In genomic region chr11:116312560-116313340, GRCh38 we compare ENCODE assay signal across 8 cellular contexts.
DNase-seq lines count a peak whose midpoint lies in the region; ATAC-seq, FAIRE-seq and TF ChIP-seq lines count a peak whose summit lies in the region.

No MANE protein-coding gene starts in this region.

- ATAC-seq in HG02610 (IDR thresholded peaks at IDR 0.05; ENCODE audit: unreplicated experiment): no peak

- H4K8ac ChIP-seq in H1 (ENCODE audit: extremely low read depth, insufficient read depth, low read length): peak overlapping the region; percentile 73; the same call in 1 of the 2 replicates

- H3K23ac ChIP-seq in H1 (ENCODE audit: insufficient read length): no peak overlapping the region

- peaks cover 36% of the 10 kb centered on the region for H3K4me1 Mint-ChIP-seq in neural progenitor cell
- no peaks in the 10 kb centered on the region for H3K4me1 Mint-ChIP-seq in activated T-helper 1 cell treated with anti-CD3 and anti-CD28 coated beads, Interleukin-12 subunit alpha, Interleukin-12 subunit beta, Interleukin-2, Interleukin-4 antibody, amounts not matched to agents 30 ng/mL and 10 ng/mL and 1 ng/mL, durations not matched to agents 14 hours and 24 hours and 36 hours (ENCODE audit: low read depth)

- intact Hi-C loops in activated T-helper 1 cell treated with anti-CD3 and anti-CD28 coated beads, Interleukin-12 subunit alpha, Interleukin-12 subunit beta, Interleukin-2, Interleukin-4 antibody, amounts not matched to agents 30 ng/mL and 10 ng/mL and 1 ng/mL, durations not matched to agents 14 hours and 24 hours and 36 hours (cut with micrococcal nuclease): no loop called here

- no peak for TF ChIP-seq EP300 in H1 (IDR thresholded peaks at IDR 0.05; ENCODE audit: borderline replicate concordance in 1 of 2, low read depth in 2 of 2, low read length in 2 of 2)

- no peak overlapping the region for H4K91ac ChIP-seq in H1 (replicated peaks; ENCODE audit: insufficient read length, low read length)

- H3K79me2 ChIP-seq in H1 (ENCODE audit: control insufficient read depth in 1 of 2, insufficient read depth in 2 of 2, low read length in 2 of 2): no peaks in the 10 kb centered on the region
- H3K79me2 ChIP-seq in neural progenitor cell (ENCODE audit: low read depth): no peaks in the 10 kb centered on the region
- H3K79me2 ChIP-seq in smooth muscle cell (ENCODE audit: low read depth): no peaks in the 10 kb centered on the region

- H3K4me3 ChIP-seq in H1 (ENCODE audit: extremely low read depth in 1 of 4, insufficient read depth in 2 of 4, low read depth in 3 of 4, low read length in 4 of 4) (no peak overlapping the region), neural progenitor cell (no peak overlapping the region), smooth muscle cell (no peak overlapping the region)

- no peak overlapping the region for H2AK5ac ChIP-seq in H1 (ENCODE audit: low read depth, low read length)

- POLR2A ChIA-PET in H1 (lab: Charles Lee; ENCODE audit: partially characterized antibody): interaction anchor here (0.6 kb wide), 1 partner anchor 227 kb away, joined by 3 read pairs; no protein-coding TSS in a partner anchor

- no peak overlapping the region for H3K9ac ChIP-seq in H1 (replicated peaks in 1 of 4; ENCODE audit: extremely low read depth in 1 of 4, low read depth in 3 of 4, low read length in 3 of 4)
- H3K9ac ChIP-seq in neural progenitor cell: no peak overlapping the region
- no peak overlapping the region for H3K9ac ChIP-seq in smooth muscle cell (ENCODE audit: low read depth)

- peaks cover 0 to 1% of the 10 kb centered on the region in 2 experiments for H4K20me1 ChIP-seq in H1 (replicated peaks in 1 of 2; ENCODE audit: control insufficient read depth in 1 of 2, insufficient read depth in 2 of 2, low read length in 2 of 2)
- H4K20me1 ChIP-seq in neural progenitor cell (ENCODE audit: low read depth): no peaks in the 10 kb centered on the region
- no peaks in the 10 kb centered on the region for H4K20me1 ChIP-seq in smooth muscle cell (ENCODE audit: low read depth)

- peaks cover 4% of the 10 kb centered on the region for H3K9me3 Mint-ChIP-seq in neural progenitor cell
- H3K9me3 Mint-ChIP-seq in activated T-helper 1 cell treated with anti-CD3 and anti-CD28 coated beads, Interleukin-12 subunit alpha, Interleukin-12 subunit beta, Interleukin-2, Interleukin-4 antibody, amounts not matched to agents 30 ng/mL and 10 ng/mL and 1 ng/mL, durations not matched to agents 14 hours and 24 hours and 36 hours: peaks cover 4% of the 10 kb centered on the region

- 90% methylated on average over 13 of the region's 13 CpGs; no CpG with 5 or more reads in 1 of the 2 experiments for WGBS in H1 (ENCODE audit: extremely low coverage in 1 of 2, insufficient coverage in 1 of 2, insufficient read length in 1 of 2, insufficient replicate concordance in 2 of 2, low coverage in 1 of 2, low lambda C conversion rate in 2 of 2, missing lambda C conversion rate in 1 of 2), 2 experiments
- 57% methylated on average over 13 of the region's 13 CpGs for WGBS in smooth muscle cell (ENCODE audit: low lambda C conversion rate)

- no peak overlapping the region for H3K27ac ChIP-seq in H1 (ENCODE audit: low read depth, low read length)
- no peak overlapping the region for H3K27ac ChIP-seq in neural progenitor cell
- H3K27ac ChIP-seq in smooth muscle cell (ENCODE audit: low read depth): no peak overlapping the region

- H3K36me3 Mint-ChIP-seq in neural progenitor cell: no peaks in the 10 kb centered on the region
- H3K36me3 Mint-ChIP-seq in activated T-helper 1 cell treated with anti-CD3 and anti-CD28 coated beads, Interleukin-12 subunit alpha, Interleukin-12 subunit beta, Interleukin-2, Interleukin-4 antibody, amounts not matched to agents 30 ng/mL and 10 ng/mL and 1 ng/mL, durations not matched to agents 14 hours and 24 hours and 36 hours (ENCODE audit: low read depth): no peaks in the 10 kb centered on the region

- no peak overlapping the region for H3K56ac ChIP-seq in H1 (replicated peaks; ENCODE audit: insufficient read length, low read depth, low read length)

- H2BK12ac ChIP-seq in H1 (ENCODE audit: low read depth, low read length): no peak overlapping the region

- H3K23me2 ChIP-seq in H1 (ENCODE audit: low read depth, low read length): no peaks in the 10 kb centered on the region

- TF ChIP-seq RAD21 in H1 (IDR thresholded peaks at IDR 0.05 in 1 of 2, conservative IDR thresholded peaks at IDR 0.05 in 1 of 2; ENCODE audit: low read depth in 2 of 2, low read length in 2 of 2): no peak

- no peak overlapping the region for H4K5ac ChIP-seq in H1 (ENCODE audit: insufficient read length, low read depth, low read length)

- H3K27me3 ChIP-seq in H1 (replicated peaks in 1 of 4; ENCODE audit: control insufficient read depth in 3 of 4, extremely low read depth in 1 of 4, insufficient read depth in 3 of 4, low read length in 3 of 4) (no peaks in the 10 kb centered on the region), neural progenitor cell (no peaks in the 10 kb centered on the region), smooth muscle cell (ENCODE audit: low read depth) (no peaks in the 10 kb centered on the region)

- no peak overlapping the region for H2BK120ac ChIP-seq in H1 (replicated peaks; ENCODE audit: low read depth, low read length)

- H3K9me3 ChIP-seq in H1 (ENCODE audit: insufficient read depth in 2 of 2, low read depth in 1 of 2, low read length in 1 of 2) (no peaks in the 10 kb centered on the region), neural progenitor cell (ENCODE audit: low read depth) (no peaks in the 10 kb centered on the region), smooth muscle cell (replicated peaks; ENCODE audit: low read depth) (no peaks in the 10 kb centered on the region)

- no peaks in the 10 kb centered on the region for H3K79me1 ChIP-seq in H1 (ENCODE audit: low read depth, low read length)

- H3K4me2 ChIP-seq in H1 (ENCODE audit: insufficient read depth in 1 of 2, low read depth in 2 of 2, low read length in 2 of 2): no peak overlapping the region
- peak overlapping the region; percentile 50 for H3K4me2 ChIP-seq in neural progenitor cell
- no peak overlapping the region for H3K4me2 ChIP-seq in smooth muscle cell

- no peak for TF ChIP-seq CTCF in H1 (IDR thresholded peaks at IDR 0.05; ENCODE audit: control extremely low read depth in 1 of 3, insufficient read depth in 1 of 3, low read depth in 1 of 3, low read length in 3 of 3)
- no peak for TF ChIP-seq CTCF in neural progenitor cell (IDR thresholded peaks at IDR 0.05)
- TF ChIP-seq CTCF in smooth muscle cell (IDR thresholded peaks at IDR 0.05; ENCODE audit: borderline replicate concordance, insufficient read depth, poor library complexity, severe bottlenecking): no peak

- H3K4me3 Mint-ChIP-seq in neural progenitor cell: no peak overlapping the region
- H3K4me3 Mint-ChIP-seq in activated T-helper 1 cell treated with anti-CD3 and anti-CD28 coated beads, Interleukin-12 subunit alpha, Interleukin-12 subunit beta, Interleukin-2, Interleukin-4 antibody, amounts not matched to agents 30 ng/mL and 10 ng/mL and 1 ng/mL, durations not matched to agents 14 hours and 24 hours and 36 hours: no peak overlapping the region

- FAIRE-seq in H1 (lab: Jason Lieb, UNC): no peak

- H3K18ac ChIP-seq in H1 (ENCODE audit: extremely low read depth, low read length): no peak overlapping the region

- DNase-seq in DMS153 treated with DMSO at 0.1 percent for 48 hours (lab: John Stamatoyannopoulos, UW; ENCODE audit: unreplicated experiment): peak; percentile 86
- peak; percentile 92 to 96 for DNase-seq in NCI-H446 (lab: John Stamatoyannopoulos, UW)
- peak in 1 of 2 experiments; percentile 44 for DNase-seq in H1 (ENCODE audit: low read depth in 1 of 2, low spot score in 2 of 2)
- DNase-seq in neural progenitor cell (ENCODE audit: low spot score): peak; percentile 42
- DNase-seq in activated T-helper 1 cell treated with anti-CD3 and anti-CD28 coated beads, Interleukin-12 subunit alpha, Interleukin-12 subunit beta, Interleukin-2, Interleukin-4 antibody, amounts not matched to agents 30 ng/mL and 10 ng/mL and 1 ng/mL, durations not matched to agents 14 hours and 24 hours and 36 hours (ENCODE audit: low spot score): no peak
- DNase-seq in HuH-7 (ENCODE audit: low spot score): no peak
- no peak for DNase-seq in smooth muscle cell (lab: John Stamatoyannopoulos, UW; ENCODE audit: unreplicated experiment)

- H3F3A ChIP-seq in neural progenitor cell (ENCODE audit: low read depth) (no peaks in the 10 kb centered on the region), smooth muscle cell (ENCODE audit: low read depth) (no peaks in the 10 kb centered on the region)

- no peak overlapping the region; the same call in 1 of the 2 replicates for H2BK15ac ChIP-seq in H1 (ENCODE audit: low read length)

- CTCF ChIA-PET in H1 (lab: Charles Lee; ENCODE audit: partially characterized antibody): interaction anchor here (0.5 to 2.5 kb wide), 10 partner anchors 12 to 337 kb away, joined by 3 to 10 read pairs (median 3); no protein-coding TSS in a partner anchor

- no peak overlapping the region for H3K4ac ChIP-seq in H1 (replicated peaks; ENCODE audit: insufficient read length, low read depth, low read length)

- H3K36me3 ChIP-seq in H1 (ENCODE audit: control insufficient read depth in 2 of 4, insufficient read depth in 4 of 4, low read length in 3 of 4): no peaks in the 10 kb centered on the region
- no peaks in the 10 kb centered on the region for H3K36me3 ChIP-seq in neural progenitor cell
- H3K36me3 ChIP-seq in smooth muscle cell (ENCODE audit: low read depth): no peaks in the 10 kb centered on the region

- H3K4me1 ChIP-seq in H1 (replicated peaks in 1 of 4; ENCODE audit: control insufficient read depth in 3 of 4, insufficient read depth in 4 of 4, low read length in 3 of 4) (peaks cover 0 to 8% (median under 1%) of the 10 kb centered on the region in 4 experiments; a peak in 5 of 7 replicates), neural progenitor cell (peaks cover 18% of the 10 kb centered on the region), smooth muscle cell (ENCODE audit: low read depth) (peaks cover 7% of the 10 kb centered on the region)

- H2AFZ ChIP-seq in H1 (ENCODE audit: low read length) (no peak overlapping the region), neural progenitor cell (replicated peaks) (no peak overlapping the region), smooth muscle cell (ENCODE audit: low read depth) (no peak overlapping the region)

- H2BK20ac ChIP-seq in H1 (ENCODE audit: low read length): no peak overlapping the region

- no peak for TF ChIP-seq POLR2A in H1 (IDR thresholded peaks at IDR 0.05; ENCODE audit: control extremely low read depth in 1 of 2, low read depth in 2 of 2, low read length in 2 of 2)

- no peak overlapping the region for H3K14ac ChIP-seq in H1 (ENCODE audit: insufficient read length)

- no peak overlapping the region for H2BK5ac ChIP-seq in H1 (ENCODE audit: low read depth, low read length)

- peaks cover 9% of the 10 kb centered on the region for H3K27me3 Mint-ChIP-seq in neural progenitor cell (ENCODE audit: insufficient read depth, low read depth)
- peaks cover 3% of the 10 kb centered on the region for H3K27me3 Mint-ChIP-seq in activated T-helper 1 cell treated with anti-CD3 and anti-CD28 coated beads, Interleukin-12 subunit alpha, Interleukin-12 subunit beta, Interleukin-2, Interleukin-4 antibody, amounts not matched to agents 30 ng/mL and 10 ng/mL and 1 ng/mL, durations not matched to agents 14 hours and 24 hours and 36 hours (ENCODE audit: insufficient read depth)

- H3K27ac Mint-ChIP-seq in neural progenitor cell: no peak overlapping the region
- no peak overlapping the region for H3K27ac Mint-ChIP-seq in activated T-helper 1 cell treated with anti-CD3 and anti-CD28 coated beads, Interleukin-12 subunit alpha, Interleukin-12 subunit beta, Interleukin-2, Interleukin-4 antibody, amounts not matched to agents 30 ng/mL and 10 ng/mL and 1 ng/mL, durations not matched to agents 14 hours and 24 hours and 36 hours

Comparison
In these comparisons a context has a peak if more than half of its experiments do, and no peak if none do; other contexts are left out.
1. DNase-seq: peak in DMS153 treated with DMSO at 0.1 percent for 48 hours (single experiment), NCI-H446 (2 of 2) and neural progenitor cell (single experiment); none in activated T-helper 1 cell treated with anti-CD3 and anti-CD28 coated beads, Interleukin-12 subunit alpha, Interleukin-12 subunit beta, Interleukin-2, Interleukin-4 antibody, amounts not matched to agents 30 ng/mL and 10 ng/mL and 1 ng/mL, durations not matched to agents 14 hours and 24 hours and 36 hours (single experiment), HuH-7 (single experiment) and smooth muscle cell (single experiment).